ENCODE assay signal across 10 cellular contexts in the genomic region with DNA sequence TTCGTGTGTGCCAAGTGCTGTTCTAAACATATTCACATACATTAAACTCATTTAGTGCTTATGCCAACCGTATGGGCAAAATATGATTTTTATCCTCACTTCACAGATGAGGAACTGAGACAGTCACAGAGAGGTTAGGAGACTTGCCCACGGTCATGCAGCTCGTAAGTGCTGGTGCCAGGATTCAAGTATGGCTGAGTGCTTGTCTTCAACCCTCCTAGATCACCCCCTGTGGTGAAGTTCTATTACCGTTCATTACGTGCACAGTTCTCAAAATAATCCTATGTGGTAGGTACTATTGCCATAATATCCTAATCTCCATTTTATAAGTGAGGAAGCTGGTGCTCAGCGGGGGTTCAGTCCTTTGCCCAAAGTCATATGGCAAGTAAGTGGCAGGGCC. TPM values are rescaled to one million over a fixed set of nuclear protein-coding genes. Genes with fewer than 3 reads are reported as not detected.
DNase-seq lines count a peak whose midpoint lies in the region; ATAC-seq and TF ChIP-seq lines count a peak whose summit lies in the region.
"Had no signal": no experiment of that assay in that cellular context is flagged by ENCODE, and none has a peak within 500 bp of the region (broad histone marks: within the 10 kb centered on the region; RNA-seq: fewer than 3 reads in every experiment).

No MANE protein-coding gene starts in this region.

- H3K4me2 ChIP-seq in neural cell (ENCODE audit: low read length): peak overlapping the region; percentile 98

- H3K9ac ChIP-seq in neural cell (ENCODE audit: low read length): peak overlapping the region; percentile 83

- no peak for TF ChIP-seq RAD21 in neural cell (conservative IDR thresholded peaks at IDR 0.05)

- H3K9me3 Mint-ChIP-seq in CD4-positive, alpha-beta memory T cell: no peaks in the 10 kb centered on the region
- no peaks in the 10 kb centered on the region for H3K9me3 Mint-ChIP-seq in chondrocyte (ENCODE audit: low read depth)

- intact Hi-C loops in CD4-positive, alpha-beta memory T cell (cut with micrococcal nuclease): loop anchor here (2.0 kb wide), 1 partner anchor 105 kb away; a partner anchor contains a TSS

- peaks cover 32% of the 10 kb centered on the region for H3K36me3 ChIP-seq in CD4-positive, alpha-beta memory T cell (ENCODE audit: insufficient read depth, low read length)
- H3K36me3 ChIP-seq in KOPT-K1 (ENCODE audit: insufficient read depth, low read length) (peaks cover 49% of the 10 kb centered on the region), neural cell (ENCODE audit: insufficient read depth, low read length) (peaks cover 15% of the 10 kb centered on the region), gastroesophageal sphincter (peaks cover 0 to 47% of the 10 kb centered on the region in 2 donors)

- H4K20me1 ChIP-seq in neural cell (ENCODE audit: insufficient read depth): no peaks in the 10 kb centered on the region

- H3K4me3 Mint-ChIP-seq in CD4-positive, alpha-beta memory T cell: peak overlapping the region; percentile 60 to 99 (median 96)
- peak overlapping the region; percentile 98 for H3K4me3 Mint-ChIP-seq in chondrocyte (ENCODE audit: unreplicated experiment)

- peaks cover 31% of the 10 kb centered on the region for H3K4me1 ChIP-seq in CD4-positive, alpha-beta memory T cell (ENCODE audit: insufficient read depth, low read length)
- H3K4me1 ChIP-seq in gastroesophageal sphincter: peaks cover 3 to 67% (median 20%) of the 10 kb centered on the region in 3 donors

- ATAC-seq in gastroesophageal sphincter (no peak), HG03135 (IDR thresholded peaks at IDR 0.05; ENCODE audit: unreplicated experiment) (no peak)
- ATAC-seq: left lung had no signal

- H3F3A ChIP-seq in neural cell (ENCODE audit: insufficient read depth, low read length, poor library complexity, severe bottlenecking): no peaks in the 10 kb centered on the region

- 47 to 51% methylated on average over 6 to 7 of the region's 7 CpGs for WGBS in gastroesophageal sphincter (ENCODE audit: low coverage in 1 of 2), 2 donors

- no peak for DNase-seq in CD4-positive, alpha-beta memory T cell
- no peak for DNase-seq in chondrocyte (ENCODE audit: low spot score)
- no peak for DNase-seq in NCI-H748 (lab: John Stamatoyannopoulos, UW; ENCODE audit: unreplicated experiment)
- no peak for DNase-seq in retina
- DNase-seq: left lung had no signal

- peaks cover 18% of the 10 kb centered on the region for H3K79me2 ChIP-seq in neural cell (replicated peaks; ENCODE audit: insufficient read depth, low read length)

- H3K27me3 Mint-ChIP-seq in CD4-positive, alpha-beta memory T cell: no peaks in the 10 kb centered on the region
- H3K27me3 Mint-ChIP-seq in chondrocyte (ENCODE audit: low read depth): no peaks in the 10 kb centered on the region

- TF ChIP-seq EP300 in neural cell (conservative IDR thresholded peaks at IDR 0.05; ENCODE audit: poor library complexity, severe bottlenecking) (no peak), gastroesophageal sphincter (IDR thresholded peaks at IDR 0.05) (no peak)

- H3K9me3 ChIP-seq in CD4-positive, alpha-beta memory T cell (ENCODE audit: control insufficient read depth in 1 of 2, low read length in 2 of 2): no peaks in the 10 kb centered on the region
- H3K9me3 ChIP-seq in KOPT-K1 (ENCODE audit: insufficient read depth, low read length, poor library complexity, severe bottlenecking) (no peaks in the 10 kb centered on the region), neural cell (ENCODE audit: low read length) (no peaks in the 10 kb centered on the region), gastroesophageal sphincter (no peaks in the 10 kb centered on the region)
- H3K9me3 ChIP-seq: left lung had no signal

- H3K27me3 ChIP-seq in CD4-positive, alpha-beta memory T cell (ENCODE audit: insufficient read depth, low read length): no peaks in the 10 kb centered on the region
- H3K27me3 ChIP-seq in neural cell (ENCODE audit: insufficient read depth, low read depth, low read length): no peaks in the 10 kb centered on the region
- no peaks in the 10 kb centered on the region for H3K27me3 ChIP-seq in gastroesophageal sphincter
- H3K27me3 ChIP-seq: left lung had no signal

- H3K27ac ChIP-seq in CD4-positive, alpha-beta memory T cell (ENCODE audit: low read depth, low read length): peak overlapping the region; percentile 70
- H3K27ac ChIP-seq in KOPT-K1 (ENCODE audit: low read depth, low read length, poor library complexity, severe bottlenecking) (peak overlapping the region; percentile 65), neural cell (ENCODE audit: low read length) (no peak overlapping the region), gastroesophageal sphincter (no peak overlapping the region)

- no peak overlapping the region for H2AFZ ChIP-seq in neural cell (ENCODE audit: low read depth, low read length)

- H3K4me3 ChIP-seq in CD4-positive, alpha-beta memory T cell (ENCODE audit: low read length in 2 of 2): peak overlapping the region in 1 of 2 donors; percentile 63
- H3K4me3 ChIP-seq in neural cell (ENCODE audit: low read length) (peak overlapping the region; percentile 97), gastroesophageal sphincter (peak overlapping the region in 1 of 2 donors; percentile 75)

- TF ChIP-seq CTCF in chondrocyte (IDR thresholded peaks at IDR 0.05): no peak
- no peak for TF ChIP-seq CTCF in neural cell (IDR thresholded peaks at IDR 0.05; ENCODE audit: poor library complexity, severe bottlenecking)
- TF ChIP-seq CTCF in gastroesophageal sphincter (IDR thresholded peaks at IDR 0.05): no peak

- H3K36me3 Mint-ChIP-seq in CD4-positive, alpha-beta memory T cell: peaks cover 23 to 39% of the 10 kb centered on the region in 2 donors
- H3K36me3 Mint-ChIP-seq in chondrocyte (ENCODE audit: low read depth): peaks cover 19% of the 10 kb centered on the region

- no peak for TF ChIP-seq POLR2A in gastroesophageal sphincter (IDR thresholded peaks at IDR 0.05)

- CTCF ChIA-PET in CD4-positive, alpha-beta memory T cell (lab: Charles Lee; ENCODE audit: partially characterized antibody): interaction anchor here (0.9 to 3.7 kb wide), 4 partner anchors 14 to 521 kb away, joined by 3 to 17 read pairs (median 4); a partner anchor contains a TSS

- peak overlapping the region; percentile 1 to 98 (median 70) for H3K27ac Mint-ChIP-seq in CD4-positive, alpha-beta memory T cell
- peak overlapping the region; percentile 79 for H3K27ac Mint-ChIP-seq in chondrocyte (ENCODE audit: unreplicated experiment)

- peaks cover 18 to 58% (median 39%) of the 10 kb centered on the region in 4 donors for H3K4me1 Mint-ChIP-seq in CD4-positive, alpha-beta memory T cell
- H3K4me1 Mint-ChIP-seq in chondrocyte (ENCODE audit: low read depth): peaks cover 17% of the 10 kb centered on the region

- no peaks in the 10 kb centered on the region for H3K9me2 ChIP-seq in neural cell (ENCODE audit: insufficient read depth, low read length)

- POLR2A ChIA-PET in CD4-positive, alpha-beta memory T cell (lab: Charles Lee; ENCODE audit: partially characterized antibody): interaction anchor here (1.4 to 5.5 kb wide), 7 partner anchors 13 to 540 kb away, joined by 3 to 125 read pairs (median 15); a partner anchor contains a TSS

TF ChIP-seq in neural cell, 6 proteins besides CTCF, POLR2A, EP300 and RAD21 (continues in another document):
- no peak for TF ChIP-seq MXI1 (conservative IDR thresholded peaks at IDR 0.05; ENCODE audit: poor library complexity, severe bottlenecking)
- no peak for TF ChIP-seq SMC3 (conservative IDR thresholded peaks at IDR 0.05; ENCODE audit: poor library complexity)
- TF ChIP-seq POLR2AphosphoS5 (IDR thresholded peaks at IDR 0.05): no peak

RNA-seq across cellular contexts. Expression of a gene that starts 1.5 kb away (rescaled TPM):
- total RNA-seq in CD4-positive, alpha-beta memory T cell: 10 to 100 TPM; 40.5 to 44.3 TPM
- polyA plus RNA-seq in CD4-positive, alpha-beta memory T cell: 10 to 100 TPM; 15.4 to 27.5 TPM
- 22.7 to 24.0 TPM (median 23.0 TPM) in 3 replicates for total RNA-seq in chondrocyte
- polyA plus RNA-seq in neural cell: 15.3 and 19.8 TPM in 2 replicates
- 32.1 and 36.5 TPM in 2 replicates for polyA minus RNA-seq in neural cell
- total RNA-seq in gastroesophageal sphincter: 10 to 100 TPM; 17.8 to 28.3 (median 21.4) TPM

RNA-seq across cellular contexts. Expression of a gene that starts 16.8 kb away (rescaled TPM):
- total RNA-seq in CD4-positive, alpha-beta memory T cell: 100 to 1,000 TPM; 265 to 278 TPM
- polyA plus RNA-seq in CD4-positive, alpha-beta memory T cell: 100 to 1,000 TPM in 1 of 2 donors, 10 to 100 TPM in 1; 44.4 to 109 TPM
- total RNA-seq in chondrocyte: 128 to 541 TPM (median 513 TPM) in 3 replicates
- 394 and 399 TPM in 2 replicates for polyA plus RNA-seq in neural cell
- polyA minus RNA-seq in neural cell: 103 and 121 TPM in 2 replicates
- total RNA-seq in gastroesophageal sphincter: 100 to 1,000 TPM; 450 to 718 (median 563) TPM

RNA-seq across cellular contexts. Expression of a gene that starts 29.0 kb away (rescaled TPM):
- total RNA-seq in CD4-positive, alpha-beta memory T cell: 10 to 100 TPM; 66.9 to 67.1 TPM
- 100 to 1,000 TPM; 103 to 112 TPM for polyA plus RNA-seq in CD4-positive, alpha-beta memory T cell
- 44.1 to 52.3 TPM (median 47.9 TPM) in 3 replicates for total RNA-seq in chondrocyte
- polyA plus RNA-seq in neural cell: 154 and 164 TPM in 2 replicates
- 51.9 and 59.6 TPM in 2 replicates for polyA minus RNA-seq in neural cell
- 100 to 1,000 TPM; 144 to 176 (median 160) TPM for total RNA-seq in gastroesophageal sphincter

RNA-seq across cellular contexts. Expression of a gene that starts 46.8 kb away (rescaled TPM):
- under 1 TPM; 0.19 to 0.73 TPM for total RNA-seq in CD4-positive, alpha-beta memory T cell
- polyA plus RNA-seq in CD4-positive, alpha-beta memory T cell: not detected
- total RNA-seq in chondrocyte (3.6 to 6.4 TPM (median 6.1 TPM) in 3 replicates), gastroesophageal sphincter (1 to 10 TPM; 2.6 to 3.9 (median 2.9) TPM)
- polyA plus RNA-seq in neural cell: 29.1 and 36.2 TPM in 2 replicates
- 44.6 and 50.6 TPM in 2 replicates for polyA minus RNA-seq in neural cell
- total RNA-seq: M059J had no signal

Comparison
In these comparisons a context has a peak if more than half of its experiments do, and no peak if none do; other contexts are left out.
1. H3K27ac ChIP-seq: peak in CD4-positive, alpha-beta memory T cell (single experiment) and KOPT-K1 (single experiment); none in neural cell (single experiment) and gastroesophageal sphincter (0 of 4).